ENCODE assay signal across 22 cellular contexts in genomic region chr17:33814852-33815251, GRCh38.
DNase-seq lines count a peak whose midpoint lies in the region; ATAC-seq and TF ChIP-seq lines count a peak whose summit lies in the region.
"Had no signal": no experiment of that assay in that cellular context is flagged by ENCODE, and none has a peak within 500 bp of the region (broad histone marks: within the 10 kb centered on the region; RNA-seq: fewer than 3 reads in every experiment).

No MANE protein-coding gene starts in this region.

- no peaks in the 10 kb centered on the region for H3K9me3 Mint-ChIP-seq in activated CD8-positive, alpha-beta T cell treated with anti-CD3 and anti-CD28 coated beads, Interleukin-2, amount 10 ng/mL, durations not matched to agents 7 days and 5 days (ENCODE audit: insufficient read depth)
- H3K9me3 Mint-ChIP-seq: CD14-positive monocyte; CD4-positive, alpha-beta memory T cell; CD8-positive, alpha-beta memory T cell had no signal

- H3K4me1 ChIP-seq in BLaER1: peaks cover 38% of the 10 kb centered on the region
- H3K4me1 ChIP-seq in HEK293 (ENCODE audit: control insufficient read depth, insufficient read depth, low read length): no peaks in the 10 kb centered on the region
- H3K4me1 ChIP-seq: A549 had no signal

- H3K9me3 ChIP-seq in BLaER1 (no peaks in the 10 kb centered on the region), HEK293 (ENCODE audit: control insufficient read depth, insufficient read depth, low read depth, low read length) (no peaks in the 10 kb centered on the region)
- H3K9me3 ChIP-seq: A549, BE2C had no signal

- H3K4me3 Mint-ChIP-seq in activated CD8-positive, alpha-beta T cell treated with anti-CD3 and anti-CD28 coated beads, Interleukin-2, amount 10 ng/mL, durations not matched to agents 7 days and 5 days: no peak overlapping the region
- H3K4me3 Mint-ChIP-seq: CD14-positive monocyte; CD4-positive, alpha-beta memory T cell; CD4-positive, CD25-positive, alpha-beta regulatory T cell; CD8-positive, alpha-beta memory T cell had no signal

- no peaks in the 10 kb centered on the region for H3K36me3 Mint-ChIP-seq in activated CD8-positive, alpha-beta T cell treated with anti-CD3 and anti-CD28 coated beads, Interleukin-2, amount 10 ng/mL, durations not matched to agents 7 days and 5 days (ENCODE audit: low read depth)
- H3K36me3 Mint-ChIP-seq: CD14-positive monocyte; CD4-positive, alpha-beta memory T cell; CD4-positive, CD25-positive, alpha-beta regulatory T cell; CD8-positive, alpha-beta memory T cell had no signal

- POLR2A ChIA-PET in HEK293 (lab: Yijun Ruan, JAX): no interaction called here
- POLR2A ChIA-PET in activated CD8-positive, alpha-beta T cell treated with anti-CD3 and anti-CD28 coated beads, Interleukin-2, amount 10 ng/mL, durations not matched to agents 7 days and 5 days (lab: Charles Lee): no interaction called here

- peak overlapping the region; percentile 81 for H3K4me2 ChIP-seq in BLaER1
- H3K4me2 ChIP-seq: A549 had no signal

- no peak overlapping the region for H3K27ac ChIP-seq in BLaER1
- H3K27ac ChIP-seq in HEK293 (ENCODE audit: extremely low read depth, low read depth, low read length): no peak overlapping the region
- H3K27ac ChIP-seq: 22Rv1, A549 had no signal

- no peak overlapping the region for H3K4me3 ChIP-seq in BLaER1
- no peak overlapping the region for H3K4me3 ChIP-seq in HEK293 (ENCODE audit: low read depth, low read length)
- H3K4me3 ChIP-seq: A549, GM12878 had no signal

- no peaks in the 10 kb centered on the region for H3K27me3 Mint-ChIP-seq in activated CD8-positive, alpha-beta T cell treated with anti-CD3 and anti-CD28 coated beads, Interleukin-2, amount 10 ng/mL, durations not matched to agents 7 days and 5 days (ENCODE audit: low read depth)

- H3K9ac ChIP-seq in BLaER1: no peak overlapping the region

- peaks cover 6% of the 10 kb centered on the region; the same call in 1 of the 2 replicates for H3K27me3 ChIP-seq in BLaER1
- H3K27me3 ChIP-seq: BE2C had no signal

- CTCF ChIA-PET in HEK293 (lab: Yijun Ruan, JAX): no interaction called here
- CTCF ChIA-PET in activated CD8-positive, alpha-beta T cell treated with anti-CD3 and anti-CD28 coated beads, Interleukin-2, amount 10 ng/mL, durations not matched to agents 7 days and 5 days (lab: Charles Lee): no interaction called here

- H3K4me1 Mint-ChIP-seq in activated CD8-positive, alpha-beta T cell treated with anti-CD3 and anti-CD28 coated beads, Interleukin-2, amount 10 ng/mL, durations not matched to agents 7 days and 5 days (ENCODE audit: low read depth): no peaks in the 10 kb centered on the region
- H3K4me1 Mint-ChIP-seq: CD14-positive monocyte; CD4-positive, alpha-beta memory T cell; CD4-positive, CD25-positive, alpha-beta regulatory T cell; CD8-positive, alpha-beta memory T cell had no signal

- no peak for TF ChIP-seq CTCF in HEK293 (tag by site-specific recombination; IDR thresholded peaks at IDR 0.05)

- ATAC-seq in activated CD8-positive, alpha-beta T cell treated with anti-CD3 and anti-CD28 coated beads, Interleukin-2, amount 10 ng/mL, durations not matched to agents 7 days and 5 days: no peak
- ATAC-seq: A549, GM12878 had no signal

- H3K27ac Mint-ChIP-seq in activated CD8-positive, alpha-beta T cell treated with anti-CD3 and anti-CD28 coated beads, Interleukin-2, amount 10 ng/mL, durations not matched to agents 7 days and 5 days: no peak overlapping the region
- H3K27ac Mint-ChIP-seq: CD14-positive monocyte; CD4-positive, alpha-beta memory T cell; CD4-positive, CD25-positive, alpha-beta regulatory T cell; CD8-positive, alpha-beta memory T cell had no signal

- DNase-seq in islet precursor cell (peak; percentile 22), SK-N-DZ (ENCODE audit: low spot score) (no peak)
- no peak for DNase-seq in activated CD8-positive, alpha-beta T cell treated with anti-CD3 and anti-CD28 coated beads, Interleukin-2, amount 10 ng/mL, durations not matched to agents 7 days and 5 days
- DNase-seq: BE2C; C1 segment of cervical spinal cord; CD4-positive, alpha-beta memory T cell; CD4-positive, CD25-positive, alpha-beta regulatory T cell; CD8-positive, alpha-beta memory T cell; COR-L47; DMS 273 treated with DMSO at 0.1 percent for 48 hours; DMS153; DMS53; DMS79; DND-41; EL; GDM1 had no signal

- peaks cover 10% of the 10 kb centered on the region; the same call in 1 of the 2 replicates for H4K20me1 ChIP-seq in BLaER1

- H3K36me3 ChIP-seq in BLaER1 (no peaks in the 10 kb centered on the region), HEK293 (ENCODE audit: control insufficient read depth in 2 of 2, insufficient read depth in 1 of 2, low read length in 2 of 2) (no peaks in the 10 kb centered on the region)
- H3K36me3 ChIP-seq: BE2C had no signal

TF ChIP-seq in HEK293, 187 proteins besides CTCF, POLR2A, EP300 and RAD21:
- TF ChIP-seq ATF2 (tag by site-specific recombination; IDR thresholded peaks at IDR 0.05; ENCODE audit: low read depth) (no peak), ZFHX2 (tag by site-specific recombination; conservative IDR thresholded peaks at IDR 0.05) (peak; percentile 53; the same call in 1 of the 2 replicates), EGR2 (tag by site-specific recombination; IDR thresholded peaks at IDR 0.05; ENCODE audit: low read depth) (peak; percentile 61; the same call in 1 of the 2 replicates)
